Comparison of ENCODE assay signal across 27 cellular contexts in the genomic region with DNA sequence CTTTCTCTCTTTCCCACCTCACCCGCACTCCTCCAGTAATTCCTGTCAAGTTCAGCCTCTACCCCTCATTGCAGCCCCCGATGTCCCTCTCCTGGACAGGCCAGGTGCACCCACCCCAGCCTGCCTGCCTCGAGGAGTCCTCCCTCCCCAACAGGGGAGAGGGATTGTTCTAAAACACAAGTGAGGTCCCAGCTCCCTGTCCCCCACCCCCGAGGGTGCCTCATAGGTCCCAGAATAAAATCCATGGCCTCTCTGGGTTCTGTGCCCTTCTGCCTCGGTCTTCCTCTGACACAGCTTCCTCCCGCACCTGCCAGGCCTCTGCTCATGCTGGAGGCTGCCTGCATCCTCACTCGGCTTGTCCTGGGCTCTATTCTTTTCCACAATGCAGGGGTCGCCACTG.
"Had no signal": no experiment of that assay in that cellular context is flagged by ENCODE, and none has a peak within 500 bp of the region (broad histone marks: within the 10 kb centered on the region; RNA-seq: fewer than 3 reads in every experiment).

No MANE protein-coding gene starts in this region.

- H3K4me1 Mint-ChIP-seq: naive B cell; nephron; stimulated activated effector memory CD8-positive, alpha-beta T cell treated with anti-CD3 and anti-CD28 coated beads, Interleukin-12 subunit alpha, Interleukin-12 subunit beta, amount 100 ng/mL, for 72 hours had no signal

- H3K9me3 Mint-ChIP-seq: effector memory CD8-positive, alpha-beta T cell; mesothelial cell of epicardium; naive B cell; nephron; stimulated activated effector memory CD8-positive, alpha-beta T cell treated with anti-CD3 and anti-CD28 coated beads, Interleukin-12 subunit alpha, Interleukin-12 subunit beta, amount 100 ng/mL, for 72 hours had no signal

- H3K27me3 ChIP-seq: thyroid gland had no signal

- H3K4me1 ChIP-seq: esophagus squamous epithelium, heart right ventricle, lower lobe of right lung, parathyroid adenoma, stomach, thyroid gland had no signal

- H2AFZ ChIP-seq: parathyroid adenoma had no signal

- H3K9ac ChIP-seq: parathyroid adenoma had no signal

- H3K36me3 Mint-ChIP-seq: mesothelial cell of epicardium; naive B cell; stimulated activated effector memory CD8-positive, alpha-beta T cell treated with anti-CD3 and anti-CD28 coated beads, Interleukin-12 subunit alpha, Interleukin-12 subunit beta, amount 100 ng/mL, for 72 hours had no signal

- H3K9me3 ChIP-seq: esophagus squamous epithelium, heart right ventricle, lower lobe of right lung, mucosa of descending colon, stomach, thyroid gland had no signal

- H3K4me3 ChIP-seq: esophagus squamous epithelium, heart right ventricle, lower lobe of right lung, mucosa of descending colon, stomach, thyroid gland had no signal

- ATAC-seq: effector memory CD8-positive, alpha-beta T cell; heart right ventricle; left colon; left ventricle myocardium superior; mucosa of descending colon; sciatic nerve had no signal

- H3K4me3 Mint-ChIP-seq: effector memory CD8-positive, alpha-beta T cell; mesothelial cell of epicardium; naive B cell; nephron; stimulated activated effector memory CD8-positive, alpha-beta T cell treated with anti-CD3 and anti-CD28 coated beads, Interleukin-12 subunit alpha, Interleukin-12 subunit beta, amount 100 ng/mL, for 72 hours had no signal

- H3K27ac ChIP-seq: esophagus squamous epithelium, heart right ventricle, lower lobe of right lung, parathyroid adenoma, stomach, thyroid gland had no signal

- H3K36me3 ChIP-seq: esophagus squamous epithelium, heart right ventricle, lower lobe of right lung, stomach, thyroid gland had no signal

- DNase-seq: cortex of kidney; effector memory CD8-positive, alpha-beta T cell; erythroblast; esophagus squamous epithelium; foreskin melanocyte; glutamatergic neuron; heart right ventricle; hippocampal formation; kidney glomerular epithelial cell; left colon; left ventricle myocardium superior; lower lobe of right lung; mucosa of descending colon; naive B cell; occipital lobe; stimulated activated CD4-positive, alpha-beta T cell treated with anti-CD3 and anti-CD28 coated beads, Interleukin-2, amount 100 ng/mL, for 24 hours; stimulated activated CD4-positive, alpha-beta T cell treated with anti-CD3 and anti-CD28 coated beads, Interleukin-4, amount 100 ng/mL, for 24 hours; stimulated activated naive CD4-positive, alpha-beta T cell treated with Interleukin-2 at 50 U/mL for 16 hours; stomach; thyroid gland; trophoblast cell had no signal

- H3K27ac Mint-ChIP-seq: effector memory CD8-positive, alpha-beta T cell; mesothelial cell of epicardium; naive B cell; nephron; progenitor cell of endocrine pancreas; stimulated activated effector memory CD8-positive, alpha-beta T cell treated with anti-CD3 and anti-CD28 coated beads, Interleukin-12 subunit alpha, Interleukin-12 subunit beta, amount 100 ng/mL, for 72 hours had no signal
